In the genomic region with DNA sequence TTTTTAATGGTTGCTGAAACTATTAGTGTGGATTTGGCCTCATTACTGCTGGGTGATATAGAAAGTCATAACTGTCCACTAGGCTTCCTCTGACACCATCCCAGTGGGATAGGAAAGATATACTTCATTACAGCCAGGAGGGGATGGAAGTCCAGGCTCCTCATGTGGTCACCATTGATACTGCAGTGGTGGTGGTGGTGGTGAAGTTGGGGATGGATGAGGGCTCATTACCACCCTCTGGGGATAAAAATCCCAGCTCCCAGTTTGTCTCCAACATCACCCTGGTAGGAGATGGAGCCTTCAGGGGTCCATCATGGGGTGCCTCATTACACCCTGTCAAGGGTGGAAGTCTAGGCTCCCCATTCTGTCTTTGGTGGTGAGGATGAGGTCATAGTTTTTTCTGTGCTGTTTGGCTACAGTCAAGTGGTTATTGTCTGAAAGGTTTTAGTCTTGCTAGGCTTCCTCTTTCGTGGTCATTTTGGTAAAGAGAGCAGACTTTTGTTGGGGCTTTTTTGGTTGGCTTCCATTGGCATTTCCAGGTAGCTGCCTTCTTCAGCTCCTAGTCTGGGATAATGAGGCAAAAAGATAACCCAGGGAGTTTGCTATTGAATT, we compare ENCODE assay signal across 16 cellular contexts. TPM values are rescaled to one million over a fixed set of nuclear protein-coding genes. Genes with fewer than 3 reads are reported as not detected.
DNase-seq lines count a peak whose midpoint lies in the region; ATAC-seq, FAIRE-seq and TF ChIP-seq lines count a peak whose summit lies in the region.
"Had no signal": no experiment of that assay in that cellular context is flagged by ENCODE, and none has a peak within 500 bp of the region (broad histone marks: within the 10 kb centered on the region; RNA-seq: fewer than 3 reads in every experiment).

No MANE protein-coding gene starts in this region.

- ATAC-seq in HG02938 (IDR thresholded peaks at IDR 0.05; ENCODE audit: unreplicated experiment) (peak; percentile 94), HG03280 (IDR thresholded peaks at IDR 0.05; ENCODE audit: unreplicated experiment) (no peak)
- ATAC-seq: gastrocnemius medialis, lower lobe of right lung had no signal

- peak; percentile 60 for FAIRE-seq in GM12892 (lab: Jason Lieb, UNC)
- peak; percentile 8 for FAIRE-seq in GM19239 (lab: Jason Lieb, UNC)
- FAIRE-seq: RCC 7860 had no signal

- TF ChIP-seq POLR2A in GM12892 (IDR thresholded peaks at IDR 0.05; ENCODE audit: low read depth, low read length), result no peak

- no peak for DNase-seq in GM12892 (ENCODE audit: insufficient read length)
- DNase-seq in GM19239 (ENCODE audit: insufficient read length, low spot score), result no peak
- peak; percentile 72 for DNase-seq in MV-4-11 (lab: John Stamatoyannopoulos, UW)
- DNase-seq in NCI-H2081 (lab: John Stamatoyannopoulos, UW), result no peak
- DNase-seq in NCI-H1694 (lab: John Stamatoyannopoulos, UW), result no peak
- DNase-seq in iPS-NIHi7 (ENCODE audit: extremely low spot score), result no peak
- DNase-seq: activated CD4-positive, CD25-positive, alpha-beta regulatory T cell treated with anti-CD3 and anti-CD28 coated beads, Interleukin-2, amount 50 U/mL, for 72 hours; activated naive CD4-positive, alpha-beta T cell treated with anti-CD3 and anti-CD28 coated beads, Interleukin-2, amount 50 U/mL, for 16 hours; Caco-2; gastrocnemius medialis; lower lobe of right lung; NCI-H1694 treated with DMSO at 0.1 percent for 48 hours; trophoblast cell had no signal

RNA-seq across cellular contexts. Expression of a gene that starts 30.1 kb away (rescaled TPM):
- polyA plus RNA-seq in GM12892 (2012; ENCODE audit: missing spikeins), result 2.6 TPM
